Comparison of ENCODE assay signal across 8 cellular contexts in the genomic region with DNA sequence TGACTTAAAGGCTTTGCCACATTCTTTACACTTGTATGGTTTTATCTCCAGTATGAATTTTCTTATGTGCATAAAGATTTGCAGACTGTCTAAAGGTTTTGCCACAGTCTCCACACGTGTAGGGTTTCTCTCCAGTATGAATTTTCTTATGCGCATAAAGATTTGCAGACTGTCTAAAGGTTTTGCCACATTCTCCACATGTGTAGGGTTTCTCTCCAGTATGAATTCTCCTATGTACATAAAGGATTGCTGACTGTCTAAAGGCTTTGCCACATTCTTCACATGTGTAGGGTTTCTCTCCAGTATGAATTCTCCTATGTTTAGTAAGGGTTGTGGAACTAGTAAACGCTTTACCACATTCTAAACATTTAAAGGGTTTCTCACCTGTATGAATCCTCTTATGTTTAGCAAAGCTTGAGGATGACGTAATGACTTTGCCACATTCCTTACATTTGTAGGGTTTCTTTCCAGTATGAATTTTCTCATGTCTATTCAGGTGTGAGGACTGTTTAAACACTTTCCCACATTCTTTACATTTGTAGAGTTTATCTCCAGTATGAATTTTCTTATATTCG. TPM values are rescaled to one million over a fixed set of nuclear protein-coding genes. Genes with fewer than 3 reads are reported as not detected.
DNase-seq lines count a peak whose midpoint lies in the region; ATAC-seq, FAIRE-seq and TF ChIP-seq lines count a peak whose summit lies in the region.
"Not testable (repeated sequence)": the region's sequence is repeated elsewhere in the genome, so short reads cannot be mapped to it uniquely, and the experiment has no call there.

No MANE protein-coding gene starts in this region.

- H4K20me1 ChIP-seq in BLaER1; GM12878 (ENCODE audit: control insufficient read depth, insufficient read depth); neural progenitor cell (ENCODE audit: low read depth): not testable (repeated sequence)

- H3K4me1 Mint-ChIP-seq in endodermal cell, neural progenitor cell: not testable (repeated sequence)

- FAIRE-seq in GM12891 (lab: Jason Lieb, UNC) = peak; percentile 85
- not testable (repeated sequence) for FAIRE-seq in GM12878 (lab: Jason Lieb, UNC); kidney (lab: Jason Lieb, UNC)

- in situ Hi-C loops in GM12878 (cut with MboI) = not testable (repeated sequence)

- not testable (repeated sequence) for H3K9ac ChIP-seq in BLaER1; HUES64 (ENCODE audit: low read depth, low read length); GM12878 (ENCODE audit: control insufficient read depth, insufficient read depth, low read length); endodermal cell (ENCODE audit: extremely low read depth, low read length, poor library complexity, severe bottlenecking); kidney (ENCODE audit: low read length in 2 of 2); neural progenitor cell; subcutaneous abdominal adipose tissue (ENCODE audit: low read length in 5 of 5)

- not testable (repeated sequence) for H2AFZ ChIP-seq in GM12878 (ENCODE audit: control insufficient read depth, low read depth, low read length); neural progenitor cell (replicated peaks)

- not testable (repeated sequence) for H3K27me3 ChIP-seq in BLaER1; HUES64 (ENCODE audit: insufficient read depth, low read length); GM12878 (replicated peaks in 1 of 2; ENCODE audit: control insufficient read depth in 2 of 2, insufficient read depth in 2 of 2, low read length in 1 of 2); endodermal cell (ENCODE audit: control insufficient read depth, insufficient read depth, low read length, poor library complexity, severe bottlenecking); neural progenitor cell; subcutaneous abdominal adipose tissue (ENCODE audit: control insufficient read depth in 5 of 5, insufficient read depth in 4 of 5, low read length in 5 of 5)

- not testable (repeated sequence) for BruUV-seq in GM12878 (replicated peaks; lab: Mats Ljungman, UMichigan)

- not testable (repeated sequence) for H3K27ac Mint-ChIP-seq in endodermal cell, neural progenitor cell

- not testable (repeated sequence) for H3K4me2 ChIP-seq in BLaER1; GM12878 (ENCODE audit: control insufficient read depth, insufficient read depth); neural progenitor cell

- not testable (repeated sequence) for H3K4me1 ChIP-seq in BLaER1; HUES64 (ENCODE audit: insufficient read depth, low read length); GM12878 (ENCODE audit: control insufficient read depth, insufficient read depth, low read length); endodermal cell (ENCODE audit: control insufficient read depth, insufficient read depth, low read length); kidney (ENCODE audit: control insufficient read depth in 1 of 2, insufficient read depth in 1 of 2, low read depth in 1 of 2, low read length in 2 of 2); neural progenitor cell; subcutaneous abdominal adipose tissue (ENCODE audit: control insufficient read depth in 5 of 5, insufficient read depth in 5 of 5, low read length in 5 of 5)

- not testable (repeated sequence) for H3K79me2 ChIP-seq in GM12878 (ENCODE audit: control insufficient read depth, insufficient read depth, low read length)
- H3K79me2 ChIP-seq in neural progenitor cell (ENCODE audit: low read depth) = peaks cover 15% of the 10 kb centered on the region

- H3K9me3 ChIP-seq in BLaER1 = peaks cover 100% of the 10 kb centered on the region
- peaks cover 99% of the 10 kb centered on the region for H3K9me3 ChIP-seq in HUES64 (ENCODE audit: insufficient read depth, low read depth, low read length)
- H3K9me3 ChIP-seq in GM12878 (replicated peaks; ENCODE audit: control insufficient read depth, insufficient read depth, low read length) = peaks cover 47% of the 10 kb centered on the region
- peaks cover 100% of the 10 kb centered on the region for H3K9me3 ChIP-seq in endodermal cell (ENCODE audit: control insufficient read depth, low read length)
- H3K9me3 ChIP-seq in kidney (ENCODE audit: control insufficient read depth in 1 of 2, low read length in 2 of 2) = peaks cover 65 to 92% of the 10 kb centered on the region in 2 donors
- peaks cover 100% of the 10 kb centered on the region for H3K9me3 ChIP-seq in neural progenitor cell (ENCODE audit: low read depth)
- peaks cover 78 to 99% (median 95%) of the 10 kb centered on the region in 5 donors for H3K9me3 ChIP-seq in subcutaneous abdominal adipose tissue (ENCODE audit: control insufficient read depth in 5 of 5, low read length in 5 of 5)

- ATAC-seq in GM12878 = not testable (repeated sequence)

- RAD21 ChIA-PET in GM12878 (lab: Charles Lee; ENCODE audit: unreplicated experiment) = not testable (repeated sequence)

- peaks cover 99% of the 10 kb centered on the region for H3K9me3 Mint-ChIP-seq in endodermal cell
- peaks cover 92% of the 10 kb centered on the region for H3K9me3 Mint-ChIP-seq in neural progenitor cell

- not testable (repeated sequence) for H3K27me3 Mint-ChIP-seq in endodermal cell (ENCODE audit: insufficient read depth); neural progenitor cell (ENCODE audit: insufficient read depth, low read depth)

- peaks cover 84% of the 10 kb centered on the region for H3K36me3 Mint-ChIP-seq in endodermal cell (ENCODE audit: low read depth)
- H3K36me3 Mint-ChIP-seq in neural progenitor cell = peaks cover 74% of the 10 kb centered on the region

- not testable (repeated sequence) for DNase-seq in GM12891 (ENCODE audit: insufficient read length, low spot score); GM12878 (ENCODE audit: low read depth, low spot score); endodermal cell; kidney; neural progenitor cell (ENCODE audit: low spot score)

- CTCF ChIA-PET in GM12878 (lab: Yijun Ruan, JAX) = not testable (repeated sequence)

- intact Hi-C loops in GM12878 (cut with micrococcal nuclease; ENCODE audit: unreplicated experiment); kidney (cut with DNase I): not testable (repeated sequence)

- SMC1A ChIA-PET in GM12878 (lab: Charles Lee; ENCODE audit: uncharacterized antibody, unreplicated experiment) = not testable (repeated sequence)

- POLR2A ChIA-PET in GM12878 (lab: Charles Lee) = not testable (repeated sequence)

- not testable (repeated sequence) for TF ChIP-seq POLR2A in GM12891 (IDR thresholded peaks at IDR 0.05; ENCODE audit: low read depth, low read length); GM12878 (IDR thresholded peaks at IDR 0.05; ENCODE audit: low read depth, low read length)

- H3K4me3 ChIP-seq in BLaER1 = peak overlapping the region; percentile 45
- peak overlapping the region; percentile 38 for H3K4me3 ChIP-seq in HUES64 (ENCODE audit: low read length)
- not testable (repeated sequence) for H3K4me3 ChIP-seq in GM12878
- H3K4me3 ChIP-seq in endodermal cell (ENCODE audit: low read length) = peak overlapping the region; percentile 84
- H3K4me3 ChIP-seq in kidney (ENCODE audit: low read length in 2 of 2) = peak overlapping the region; percentile 18 to 37
- H3K4me3 ChIP-seq in neural progenitor cell = peak overlapping the region; percentile 14
- peak overlapping the region; percentile 38 to 58 (median 53) for H3K4me3 ChIP-seq in subcutaneous abdominal adipose tissue (ENCODE audit: low read depth in 1 of 5, low read length in 5 of 5)

- H3K36me3 ChIP-seq in BLaER1 = peaks cover 67% of the 10 kb centered on the region
- H3K36me3 ChIP-seq in HUES64 (ENCODE audit: insufficient read depth, low read length) = peaks cover 94% of the 10 kb centered on the region
- H3K36me3 ChIP-seq in GM12878 (ENCODE audit: control insufficient read depth in 2 of 2, insufficient read depth in 2 of 2, low read length in 1 of 2) = not testable (repeated sequence)
- peaks cover 90% of the 10 kb centered on the region for H3K36me3 ChIP-seq in endodermal cell (ENCODE audit: control insufficient read depth, insufficient read depth, low read length)
- peaks cover 11 to 22% of the 10 kb centered on the region in 2 donors for H3K36me3 ChIP-seq in kidney (ENCODE audit: control insufficient read depth in 1 of 2, insufficient read depth in 2 of 2, low read length in 2 of 2)
- peaks cover 86% of the 10 kb centered on the region for H3K36me3 ChIP-seq in neural progenitor cell
- peaks cover 16 to 27% (median 19%) of the 10 kb centered on the region in 5 donors for H3K36me3 ChIP-seq in subcutaneous abdominal adipose tissue (ENCODE audit: control insufficient read depth in 5 of 5, insufficient read depth in 5 of 5, low read length in 5 of 5)

- TF ChIP-seq CTCF in GM12878 (IDR thresholded peaks at IDR 0.05 in 2 of 3, conservative IDR thresholded peaks at IDR 0.05 in 1 of 3; ENCODE audit: control insufficient read depth in 2 of 3, extremely low read depth in 1 of 3, insufficient read depth in 1 of 3, low read depth in 3 of 3, low read length in 3 of 3); endodermal cell (conservative IDR thresholded peaks at IDR 0.05); kidney (IDR thresholded peaks at IDR 0.05; ENCODE audit: borderline replicate concordance, extremely low read depth, insufficient read depth); neural progenitor cell (IDR thresholded peaks at IDR 0.05): not testable (repeated sequence)

- H3F3A ChIP-seq in neural progenitor cell (ENCODE audit: low read depth) = peaks cover 38% of the 10 kb centered on the region

- TF ChIP-seq RAD21 in GM12878 (IDR thresholded peaks at IDR 0.05; ENCODE audit: insufficient read depth, low read depth, low read length) = not testable (repeated sequence)

- not testable (repeated sequence) for H3K27ac ChIP-seq in BLaER1; HUES64 (ENCODE audit: low read depth, low read length); GM12878 (ENCODE audit: control insufficient read depth, insufficient read depth); endodermal cell (ENCODE audit: low read depth, low read length); kidney (ENCODE audit: low read depth in 2 of 2, low read length in 2 of 2); neural progenitor cell; subcutaneous abdominal adipose tissue (ENCODE audit: low read depth, low read length)

- WGBS in HUES64 = 98% methylated on average over 4 of the region's 5 CpGs
- WGBS in GM12878 (ENCODE audit: insufficient coverage, insufficient replicate concordance, low lambda C conversion rate, missing lambda C conversion rate) = over 99% methylated on average over 5 of the region's 5 CpGs
- 90 to 100% methylated on average over 3 to 5 of the region's 5 CpGs for WGBS in endodermal cell (ENCODE audit: insufficient coverage in 1 of 2, insufficient read length in 1 of 2), 2 experiments

- not testable (repeated sequence) for H3K4me3 Mint-ChIP-seq in endodermal cell, neural progenitor cell

- not testable (repeated sequence) for TF ChIP-seq EP300 in GM12878 (IDR thresholded peaks at IDR 0.05; ENCODE audit: borderline replicate concordance in 1 of 2, control insufficient read depth in 1 of 2, low read depth in 2 of 2, low read length in 2 of 2)

RNA-seq across cellular contexts. Expression of a gene that starts 57.2 kb away (rescaled TPM):
- polyA plus RNA-seq in GM12891 (2012; ENCODE audit: low read depth, missing spikeins) = 17.4 TPM
- polyA plus RNA-seq in HUES64 (2013, experiment 1 of 2) = 38.6 TPM
- polyA plus RNA-seq in HUES64 (2013, experiment 2 of 2) = 39.4 TPM
- total RNA-seq in GM12878 (2013; cell fraction: nucleolus; rRNA removed) = 122 and 131 TPM in 2 replicates
- total RNA-seq in GM12878 (2014; rRNA removed) (21.1 and 31.4 TPM in 2 replicates), GM12878 (2014; rRNA removed; fragmentation: Illumina TruSeq; extraction: Trizol) (31.5 and 32.4 TPM in 2 replicates), GM12878 (2021) (19.0 and 21.6 TPM in 2 replicates), endodermal cell (10 to 100 TPM; 68.9 to 71.5 TPM), kidney (33.3 TPM), neural progenitor cell (ENCODE audit: low replicate concordance) (36.5 and 59.2 TPM in 2 replicates)
- 25.5 TPM for polyA plus RNA-seq in GM12878 (2011; ENCODE audit: low read depth)
- polyA plus RNA-seq in GM12878 (2011; rRNA removed) (23.0 and 34.1 TPM in 2 replicates), GM12878 (2014; fragmentation: Illumina TruSeq; extraction: Trizol) (27.8 and 38.2 TPM in 2 replicates), GM12878 (2014; fragmentation: Nextera tagmentation; extraction: Ambion mirVana) (10 to 100 TPM; 23.0 to 29.5 TPM), GM12878 (2014; rRNA removed) (20.2 and 22.4 TPM in 2 replicates), GM12878 (2016; fragmentation: Nextera tagmentation; extraction: Ambion mirVana) (10 to 100 TPM; 24.8 to 27.2 TPM), kidney (ENCODE audit: insufficient read depth, low read depth, low replicate concordance) (9.2 TPM)
- 12.1 and 15.3 TPM in 2 replicates for polyA plus RNA-seq in GM12878 (2011; cell fraction: cytosol; rRNA removed)
- polyA plus RNA-seq in GM12878 (2011; cell fraction: nucleus; rRNA removed) = 18.8 and 24.2 TPM in 2 replicates
- polyA plus RNA-seq in GM12878 (2012) = 22.2 and 22.8 TPM in 2 replicates
- polyA minus RNA-seq in GM12878 (2011; rRNA and poly(A)+ RNA removed) = 21.3 and 21.6 TPM in 2 replicates
- 8.2 and 15.0 TPM in 2 replicates for polyA minus RNA-seq in GM12878 (2011; cell fraction: cytosol; rRNA and poly(A)+ RNA removed)
- 21.6 and 28.1 TPM in 2 replicates for polyA minus RNA-seq in GM12878 (2011; cell fraction: nucleus; rRNA and poly(A)+ RNA removed)
- polyA plus RNA-seq in endodermal cell (2013, experiment 1 of 2) = 37.4 TPM
- polyA plus RNA-seq in endodermal cell (2013, experiment 2 of 2) = 35.7 TPM

RNA-seq across cellular contexts. Expression of a gene that starts 57.3 kb away (rescaled TPM):
- polyA plus RNA-seq in GM12891 (2012; ENCODE audit: low read depth, missing spikeins) = 24.9 TPM
- polyA plus RNA-seq in HUES64 (2013, experiment 1 of 2) = 28.9 TPM
- polyA plus RNA-seq in HUES64 (2013, experiment 2 of 2) = 22.3 TPM
- total RNA-seq in GM12878 (2013; cell fraction: nucleolus; rRNA removed) = 231 and 241 TPM in 2 replicates
- total RNA-seq in GM12878 (2014; rRNA removed) (33.2 and 34.9 TPM in 2 replicates), GM12878 (2014; rRNA removed; fragmentation: Illumina TruSeq; extraction: Trizol) (19.9 and 20.1 TPM in 2 replicates), GM12878 (2021) (36.1 and 38.4 TPM in 2 replicates), endodermal cell (10 to 100 TPM; 73.4 to 80.3 TPM), kidney (67.9 TPM), neural progenitor cell (ENCODE audit: low replicate concordance) (33.4 and 45.1 TPM in 2 replicates)
- polyA plus RNA-seq in GM12878 (2011; ENCODE audit: low read depth) = 15.9 TPM
- polyA plus RNA-seq in GM12878 (2011; rRNA removed) (55.5 and 64.3 TPM in 2 replicates), GM12878 (2014; fragmentation: Illumina TruSeq; extraction: Trizol) (17.3 and 21.6 TPM in 2 replicates), GM12878 (2014; fragmentation: Nextera tagmentation; extraction: Ambion mirVana) (10 to 100 TPM in 1 of 2 experiments, 1 to 10 TPM in 1; 8.0 to 18.0 TPM), GM12878 (2014; rRNA removed) (36.4 and 38.2 TPM in 2 replicates), GM12878 (2016; fragmentation: Nextera tagmentation; extraction: Ambion mirVana) (10 to 100 TPM; 34.0 to 35.7 TPM), kidney (ENCODE audit: insufficient read depth, low read depth, low replicate concordance) (37.8 TPM)
- polyA plus RNA-seq in GM12878 (2011; cell fraction: cytosol; rRNA removed) = 35.8 and 42.9 TPM in 2 replicates
- 328 and 344 TPM in 2 replicates for polyA plus RNA-seq in GM12878 (2011; cell fraction: nucleus; rRNA removed)
- 27.4 and 33.3 TPM in 2 replicates for polyA plus RNA-seq in GM12878 (2012)
- polyA minus RNA-seq in GM12878 (2011; rRNA and poly(A)+ RNA removed) = 51.7 and 76.2 TPM in 2 replicates
- 15.5 and 17.2 TPM in 2 replicates for polyA minus RNA-seq in GM12878 (2011; cell fraction: cytosol; rRNA and poly(A)+ RNA removed)
- 89.5 and 142 TPM in 2 replicates for polyA minus RNA-seq in GM12878 (2011; cell fraction: nucleus; rRNA and poly(A)+ RNA removed)
- 53.9 TPM for polyA plus RNA-seq in endodermal cell (2013, experiment 1 of 2)
- 47.8 TPM for polyA plus RNA-seq in endodermal cell (2013, experiment 2 of 2)
